ENCODE assay signal across 19 cellular contexts in the genomic region with DNA sequence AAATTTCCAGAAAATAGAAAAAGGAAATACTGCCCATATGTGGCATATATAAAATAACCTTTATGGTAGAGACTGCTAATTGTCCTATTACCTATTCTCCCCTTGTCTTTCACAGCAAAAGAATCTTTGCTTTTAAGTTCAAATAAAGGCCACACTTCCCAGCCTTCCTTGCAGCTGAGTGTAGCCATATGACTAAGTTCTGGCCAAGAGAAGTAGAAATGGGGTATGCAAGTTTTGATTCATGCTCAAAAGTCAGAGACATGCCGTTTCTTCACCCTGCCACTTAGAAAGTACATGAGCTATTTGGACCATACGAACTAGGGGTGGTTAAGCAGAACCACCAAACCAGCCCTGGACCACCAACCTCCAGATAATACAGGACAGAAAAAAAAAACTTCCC. TPM values are rescaled to one million over a fixed set of nuclear protein-coding genes. Genes with fewer than 3 reads are reported as not detected.
A peak's percentile ranks its signal among the peaks of the same experiment; 100 is the strongest.
DNase-seq lines count a peak whose midpoint lies in the region; ATAC-seq and TF ChIP-seq lines count a peak whose summit lies in the region.
"Had no signal": no experiment of that assay in that cellular context is flagged by ENCODE, and none has a peak within 500 bp of the region (broad histone marks: within the 10 kb centered on the region; RNA-seq: fewer than 3 reads in every experiment).

No MANE protein-coding gene starts in this region.

- H3K36me3 Mint-ChIP-seq in endodermal cell (ENCODE audit: low read depth) (no peaks in the 10 kb centered on the region), neural progenitor cell (no peaks in the 10 kb centered on the region)

- in situ Hi-C loops in GM23248 (cut with MboI) (no loop called here), G401 (cut with HindIII; ENCODE audit: low sequenced_read_pairs) (loop anchor here (25.0 kb wide), 1 partner anchor 222 kb away; a partner anchor contains a TSS)

- H3K4me1 Mint-ChIP-seq in endodermal cell (peaks cover 37% of the 10 kb centered on the region), neural progenitor cell (peaks cover 21% of the 10 kb centered on the region)

- no peak overlapping the region for H3K27ac ChIP-seq in GM23248
- H3K27ac ChIP-seq in WERI-Rb-1: peak overlapping the region; percentile 81
- no peak overlapping the region for H3K27ac ChIP-seq in endodermal cell (ENCODE audit: low read depth, low read length)
- no peak overlapping the region for H3K27ac ChIP-seq in neural progenitor cell
- H3K27ac ChIP-seq: C4-2B had no signal

- H2AFZ ChIP-seq in GM23248 (no peak overlapping the region), neural progenitor cell (replicated peaks) (no peak overlapping the region)

- H3K36me3 ChIP-seq in GM23248 (ENCODE audit: low read depth) (no peaks in the 10 kb centered on the region), WERI-Rb-1 (no peaks in the 10 kb centered on the region), endodermal cell (ENCODE audit: control insufficient read depth, insufficient read depth, low read length) (no peaks in the 10 kb centered on the region), neural progenitor cell (no peaks in the 10 kb centered on the region)
- H3K36me3 ChIP-seq: HAP-1 had no signal

- H3K27me3 ChIP-seq in GM23248 (replicated peaks; ENCODE audit: insufficient read depth): no peaks in the 10 kb centered on the region
- no peaks in the 10 kb centered on the region for H3K27me3 ChIP-seq in WERI-Rb-1 (ENCODE audit: insufficient read depth, low read depth, severe bottlenecking)
- no peaks in the 10 kb centered on the region for H3K27me3 ChIP-seq in endodermal cell (ENCODE audit: control insufficient read depth, insufficient read depth, low read length, poor library complexity, severe bottlenecking)
- no peaks in the 10 kb centered on the region for H3K27me3 ChIP-seq in neural progenitor cell

- no peak overlapping the region for H3K4me3 ChIP-seq in GM23248
- no peak overlapping the region for H3K4me3 ChIP-seq in WERI-Rb-1 (ENCODE audit: low read depth, low read length)
- no peak overlapping the region for H3K4me3 ChIP-seq in endodermal cell (ENCODE audit: low read length)
- no peak overlapping the region for H3K4me3 ChIP-seq in neural progenitor cell
- H3K4me3 ChIP-seq: HAP-1, SK-N-MC had no signal

- peaks cover 16% of the 10 kb centered on the region for H3F3A ChIP-seq in GM23248 (ENCODE audit: insufficient read depth)
- H3F3A ChIP-seq in neural progenitor cell (ENCODE audit: low read depth): peaks cover 15% of the 10 kb centered on the region

- H4K20me1 ChIP-seq in GM23248 (ENCODE audit: insufficient read depth): no peaks in the 10 kb centered on the region
- no peaks in the 10 kb centered on the region for H4K20me1 ChIP-seq in neural progenitor cell (ENCODE audit: low read depth)

- TF ChIP-seq CTCF in WERI-Rb-1 (IDR thresholded peaks at IDR 0.05; ENCODE audit: low read depth, low read length) (no peak), endodermal cell (conservative IDR thresholded peaks at IDR 0.05) (no peak), neural progenitor cell (IDR thresholded peaks at IDR 0.05) (no peak)

- H3K9me2 ChIP-seq in GM23248 (ENCODE audit: insufficient read depth): no peaks in the 10 kb centered on the region

- H3K4me2 ChIP-seq in GM23248 (ENCODE audit: unreplicated experiment) (no peak overlapping the region), neural progenitor cell (peak overlapping the region; percentile 45)

- H3K27me3 Mint-ChIP-seq in endodermal cell (ENCODE audit: insufficient read depth) (no peaks in the 10 kb centered on the region), neural progenitor cell (ENCODE audit: insufficient read depth, low read depth) (peaks cover 2% of the 10 kb centered on the region)

- DNase-seq in GM23248 (peak; percentile 47), WERI-Rb-1 (no peak), endodermal cell (no peak), neural progenitor cell (ENCODE audit: low spot score) (no peak), G401 (ENCODE audit: low spot score) (no peak)
- no peak for DNase-seq in activated naive CD4-positive, alpha-beta T cell treated with anti-CD3 and anti-CD28 coated beads, Interleukin-2, amount 50 U/mL, for 16 hours
- DNase-seq: ACHN, DMS79, KBM-7, NCI-H1105 treated with DMSO at 0.1 percent for 48 hours, NCI-H1694, NCI-H510A, NCI-H748 treated with DMSO at 0.1 percent for 48 hours, SHP77 had no signal

- H3K9ac ChIP-seq in GM23248 (no peak overlapping the region), endodermal cell (ENCODE audit: extremely low read depth, low read length, poor library complexity, severe bottlenecking) (no peak overlapping the region), neural progenitor cell (no peak overlapping the region)

- 58 to 63% methylated on average over 2 of the region's 2 CpGs for WGBS in GM23248 (ENCODE audit: low coverage in 1 of 2, low lambda C conversion rate in 2 of 2, missing lambda C conversion rate in 2 of 2), 2 experiments
- 68 to 100% methylated on average over 2 of the region's 2 CpGs for WGBS in endodermal cell (ENCODE audit: insufficient coverage in 1 of 2, insufficient read length in 1 of 2), 2 experiments

- H3K9me3 Mint-ChIP-seq in endodermal cell (peaks cover 3% of the 10 kb centered on the region), neural progenitor cell (peaks cover 4% of the 10 kb centered on the region)

- no peaks in the 10 kb centered on the region for H3K79me2 ChIP-seq in GM23248 (ENCODE audit: insufficient read depth)
- H3K79me2 ChIP-seq in neural progenitor cell (ENCODE audit: low read depth): no peaks in the 10 kb centered on the region

- H3K4me3 Mint-ChIP-seq in endodermal cell (no peak overlapping the region), neural progenitor cell (no peak overlapping the region)

- H3K27ac Mint-ChIP-seq in endodermal cell: peak overlapping the region; percentile 33
- H3K27ac Mint-ChIP-seq in neural progenitor cell: no peak overlapping the region

- H3K9me3 ChIP-seq in GM23248 (ENCODE audit: low read depth) (no peaks in the 10 kb centered on the region), WERI-Rb-1 (ENCODE audit: severe bottlenecking) (peaks cover 9% of the 10 kb centered on the region), endodermal cell (ENCODE audit: control insufficient read depth, low read length) (no peaks in the 10 kb centered on the region), neural progenitor cell (ENCODE audit: low read depth) (no peaks in the 10 kb centered on the region)
- H3K9me3 ChIP-seq: HAP-1 had no signal

- ATAC-seq in GM19035 (IDR thresholded peaks at IDR 0.05; ENCODE audit: unreplicated experiment): no peak

- peaks cover 11% of the 10 kb centered on the region for H3K4me1 ChIP-seq in GM23248 (ENCODE audit: insufficient read depth)
- peaks cover 11% of the 10 kb centered on the region for H3K4me1 ChIP-seq in endodermal cell (ENCODE audit: control insufficient read depth, insufficient read depth, low read length)
- peaks cover 23% of the 10 kb centered on the region for H3K4me1 ChIP-seq in neural progenitor cell
- H3K4me1 ChIP-seq: HAP-1 had no signal

RNA-seq across cellular contexts. Expression of a gene that starts 18.3 kb away (rescaled TPM):
- 1.7 and 9.0 TPM in 2 replicates for total RNA-seq in GM23248 (2014; rRNA removed; shearing (Covaris generic))
- 8.6 and 11.8 TPM in 2 replicates for polyA plus RNA-seq in GM23248 (2016; fragmentation: Nextera tagmentation; extraction: Ambion mirVana)
- total RNA-seq in endodermal cell (1 to 10 TPM in 1 of 2 donors, under 1 TPM in 1; 0.92 to 3.1 TPM), neural progenitor cell (ENCODE audit: low replicate concordance) (not detected in 2 replicates)
- not detected for polyA plus RNA-seq in endodermal cell (2013, experiment 1 of 2)
- not detected for polyA plus RNA-seq in endodermal cell (2013, experiment 2 of 2)
- total RNA-seq in G401 (2014; rRNA removed; shearing (Covaris generic)): 10.6 and 10.8 TPM in 2 replicates

RNA-seq across cellular contexts. Expression of a gene that starts 29.0 kb away (rescaled TPM):
- total RNA-seq in GM23248 (2014; rRNA removed; shearing (Covaris generic)): 495 and 615 TPM in 2 replicates
- 801 and 826 TPM in 2 replicates for polyA plus RNA-seq in GM23248 (2016; fragmentation: Nextera tagmentation; extraction: Ambion mirVana)
- 100 to 1,000 TPM; 149 to 152 TPM for total RNA-seq in endodermal cell
- polyA plus RNA-seq in endodermal cell (2013, experiment 1 of 2): 79.3 TPM
- 84.9 TPM for polyA plus RNA-seq in endodermal cell (2013, experiment 2 of 2)
- 12.4 and 13.1 TPM in 2 replicates for total RNA-seq in neural progenitor cell (ENCODE audit: low replicate concordance)
- 81.9 and 98.1 TPM in 2 replicates for total RNA-seq in G401 (2014; rRNA removed; shearing (Covaris generic))

RNA-seq across cellular contexts. Expression of a gene that starts 32.1 kb away (rescaled TPM):
- 2.1 TPM in 1 of 2 replicates, not detected in the other for total RNA-seq in GM23248 (2014; rRNA removed; shearing (Covaris generic))
- 0.31 and 0.32 TPM in 2 replicates for polyA plus RNA-seq in GM23248 (2016; fragmentation: Nextera tagmentation; extraction: Ambion mirVana)
- total RNA-seq in endodermal cell: 100 to 1,000 TPM in 1 of 2 donors, 10 to 100 TPM in 1; 53.8 to 119 TPM
- polyA plus RNA-seq in endodermal cell (2013, experiment 1 of 2): 1.4 TPM
- 0.54 TPM for polyA plus RNA-seq in endodermal cell (2013, experiment 2 of 2)
- total RNA-seq in neural progenitor cell (ENCODE audit: low replicate concordance): not detected in 2 replicates
- total RNA-seq in G401 (2014; rRNA removed; shearing (Covaris generic)): 0.75 TPM in 1 of 2 replicates, not detected in the other
- total RNA-seq: RPMI7951 had no signal

RNA-seq across cellular contexts. Expression of a gene that starts 34.9 kb away (rescaled TPM):
- total RNA-seq in GM23248 (2014; rRNA removed; shearing (Covaris generic)): 2.2 and 3.8 TPM in 2 replicates
- 7.5 and 8.0 TPM in 2 replicates for polyA plus RNA-seq in GM23248 (2016; fragmentation: Nextera tagmentation; extraction: Ambion mirVana)
- total RNA-seq in endodermal cell: not detected
- polyA plus RNA-seq in endodermal cell (2013, experiment 1 of 2): 0.46 TPM
- polyA plus RNA-seq in endodermal cell (2013, experiment 2 of 2): 0.58 TPM
- not detected in 2 replicates for total RNA-seq in neural progenitor cell (ENCODE audit: low replicate concordance)
- total RNA-seq in G401 (2014; rRNA removed; shearing (Covaris generic)): 0.37 and 4.3 TPM in 2 replicates

RNA-seq across cellular contexts. Expression of a gene that starts 38.4 kb away (rescaled TPM):
- 236 and 249 TPM in 2 replicates for total RNA-seq in GM23248 (2014; rRNA removed; shearing (Covaris generic))
- 608 and 610 TPM in 2 replicates for polyA plus RNA-seq in GM23248 (2016; fragmentation: Nextera tagmentation; extraction: Ambion mirVana)
- total RNA-seq in endodermal cell (1 to 10 TPM; 4.9 to 6.2 TPM), neural progenitor cell (ENCODE audit: low replicate concordance) (22.4 and 34.3 TPM in 2 replicates)
- 24.8 TPM for polyA plus RNA-seq in endodermal cell (2013, experiment 1 of 2)
- 24.1 TPM for polyA plus RNA-seq in endodermal cell (2013, experiment 2 of 2)
- 452 and 453 TPM in 2 replicates for total RNA-seq in G401 (2014; rRNA removed; shearing (Covaris generic))

Comparison
In these comparisons a context has a peak if more than half of its experiments do, and no peak if none do; other contexts are left out.
1. RNA of a gene that starts 32.1 kb away (total RNA-seq): 53.8 to 119 TPM in endodermal cell; 2.1 TPM in GM23248, 0.75 TPM in G401 and not detected in neural progenitor cell; every median in the first group is over 10 times any median in the second.